ENCODE assay signal across 1 cellular context in genomic region chr2:65186872-65187851, GRCh38.
TF ChIP-seq lines count a peak whose summit lies in the region.

No MANE protein-coding gene starts in this region.

TF ChIP-seq in HEK293, 187 proteins besides CTCF, POLR2A, EP300 and RAD21 (continued from another document):
- TF ChIP-seq ZBTB6 (tag by site-specific recombination; IDR thresholded peaks at IDR 0.05) (peak; percentile 90), ZNF280C (tag by site-specific recombination; IDR thresholded peaks at IDR 0.05) (no peak), ZNF530 (tag by site-specific recombination; IDR thresholded peaks at IDR 0.05; ENCODE audit: low read depth) (no peak), IKZF3 (tag by site-specific recombination; IDR thresholded peaks at IDR 0.05) (no peak), ZNF510 (tag by site-specific recombination; IDR thresholded peaks at IDR 0.05; ENCODE audit: insufficient replicate concordance) (no peak), YY2 (tag by site-specific recombination; IDR thresholded peaks at IDR 0.05) (no peak), ZSCAN5A (tag by site-specific recombination; IDR thresholded peaks at IDR 0.05) (no peak), ZNF202 (tag by site-specific recombination; IDR thresholded peaks at IDR 0.05; ENCODE audit: borderline replicate concordance) (no peak), SALL2 (tag by site-specific recombination; IDR thresholded peaks at IDR 0.05; ENCODE audit: borderline replicate concordance) (no peak), ZNF791 (tag by site-specific recombination; IDR thresholded peaks at IDR 0.05) (0 out of 2 replicates have a peak, but pooled peaks have one; percentile 49), ZNF654 (tag by site-specific recombination; IDR thresholded peaks at IDR 0.05; ENCODE audit: low read depth) (peak; percentile 79)
